13 cellular contexts compared by ENCODE assay signal in the genomic region with DNA sequence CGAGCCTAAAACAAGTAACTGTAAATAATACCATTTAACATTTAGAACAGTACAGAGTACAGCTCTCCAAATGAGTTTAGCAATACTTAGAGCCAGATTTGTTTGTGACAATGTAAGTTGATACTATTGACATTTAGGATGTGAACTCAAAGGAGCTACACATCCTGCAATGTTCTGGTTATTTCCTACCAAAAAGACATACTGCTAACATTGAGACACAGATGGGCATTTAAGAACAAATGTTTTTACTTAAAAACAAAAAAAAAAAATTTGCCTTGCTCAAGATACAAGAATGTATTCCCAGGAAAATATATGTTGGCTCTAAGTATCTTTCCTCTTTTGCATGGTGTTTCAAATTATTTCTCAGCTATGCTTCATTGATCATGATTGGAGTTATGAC.
"Had no signal": no experiment of that assay in that cellular context is flagged by ENCODE, and none has a peak within 500 bp of the region (broad histone marks: within the 10 kb centered on the region; RNA-seq: fewer than 3 reads in every experiment).

No MANE protein-coding gene starts in this region.

- H3K27me3 ChIP-seq: spleen, upper lobe of right lung had no signal

- ATAC-seq: activated CD4-positive, alpha-beta T cell treated with anti-CD3 and anti-CD28 coated beads for 36 hours; left ventricle myocardium superior; stimulated activated naive B cell treated with anti-CD40 and anti-IgM and Interleukin-4, amounts not matched to agents 10 μg/mL and 1 μg/mL and 100 μg/mL, for 72 hours; upper lobe of right lung; WTC11 had no signal

- H3K4me1 ChIP-seq: spleen, upper lobe of right lung had no signal

- DNase-seq: activated CD4-positive, alpha-beta T cell treated with anti-CD3 and anti-CD28 coated beads for 36 hours; activated CD4-positive, alpha-beta T cell treated with anti-CD3 and anti-CD28 coated beads, Interleukin-2, amount 50 U/mL, for 48 hours; amniotic stem cell; effector CD4-positive, alpha-beta T cell; immature natural killer cell; kidney glomerular epithelial cell; left ventricle myocardium superior; occipital lobe; posterior cingulate gyrus; spleen; stimulated activated naive B cell treated with anti-CD40 and anti-IgM and Interleukin-4, amounts not matched to agents 10 μg/mL and 1 μg/mL and 100 μg/mL, for 72 hours; upper lobe of right lung had no signal

- H3K27ac ChIP-seq: spleen, upper lobe of right lung had no signal
